ENCODE assay signal across 16 cellular contexts in the genomic region with DNA sequence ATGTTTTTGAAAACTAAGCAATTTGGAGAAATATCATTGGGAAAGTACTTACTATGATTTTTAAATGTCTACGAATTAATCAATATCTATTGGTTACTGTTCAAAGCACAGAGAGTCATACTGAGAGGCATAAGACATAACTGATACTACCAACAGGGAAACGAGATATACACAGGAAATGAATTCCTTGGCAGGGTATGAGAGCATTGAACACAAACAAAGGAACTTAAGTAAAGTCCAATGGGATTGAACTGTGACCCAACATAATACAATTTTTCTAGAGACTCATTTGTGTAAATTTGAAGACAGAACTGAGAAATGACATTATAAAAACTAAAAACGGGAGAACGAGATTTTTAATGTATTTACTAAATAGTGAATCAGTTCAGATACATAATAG. TPM values are rescaled to one million over a fixed set of nuclear protein-coding genes. Genes with fewer than 3 reads are reported as not detected.
DNase-seq lines count a peak whose midpoint lies in the region; ATAC-seq, FAIRE-seq and TF ChIP-seq lines count a peak whose summit lies in the region.
"Had no signal": no experiment of that assay in that cellular context is flagged by ENCODE, and none has a peak within 500 bp of the region (broad histone marks: within the 10 kb centered on the region; RNA-seq: fewer than 3 reads in every experiment).

No MANE protein-coding gene starts in this region.

- H3K36me3 Mint-ChIP-seq in activated T-cell treated with anti-CD3 and anti-CD28 coated beads, Interleukin-2, amount 50 U/mL, for 72 hours (ENCODE audit: insufficient read depth in 2 of 2), result peaks cover 0 to 4% of the 10 kb centered on the region in 2 donors
- H3K36me3 Mint-ChIP-seq in T-helper 17 cell (ENCODE audit: low read depth), result peaks cover 3% of the 10 kb centered on the region

- peaks cover 0 to 31% (median 28%) of the 10 kb centered on the region in 5 donors for H3K4me1 ChIP-seq in subcutaneous abdominal adipose tissue (ENCODE audit: control insufficient read depth in 5 of 5, insufficient read depth in 5 of 5, low read length in 5 of 5)

- peak overlapping the region; percentile 3 to 51 for H3K4me3 Mint-ChIP-seq in activated T-cell treated with anti-CD3 and anti-CD28 coated beads, Interleukin-2, amount 50 U/mL, for 72 hours
- peak overlapping the region; percentile 19 for H3K4me3 Mint-ChIP-seq in T-helper 17 cell

- peaks cover 27% of the 10 kb centered on the region for H3K27me3 Mint-ChIP-seq in activated T-cell treated with anti-CD3 and anti-CD28 coated beads, Interleukin-2, amount 50 U/mL, for 72 hours (ENCODE audit: low read depth)
- no peaks in the 10 kb centered on the region for H3K27me3 Mint-ChIP-seq in T-helper 17 cell
- H3K27me3 Mint-ChIP-seq: stimulated activated naive CD8-positive, alpha-beta T cell treated with anti-CD3 and anti-CD28 coated beads, Interleukin-15, amount 100 ng/mL, for 72 hours had no signal

- no peak for DNase-seq in activated T-cell treated with anti-CD3 and anti-CD28 coated beads, Interleukin-2, amount 50 U/mL, for 72 hours
- no peak for DNase-seq in activated T-cell treated with anti-CD3 and anti-CD28 coated beads, Interleukin-2, amount 50 U/mL, for 48 hours
- DNase-seq in T-helper 17 cell, result no peak
- DNase-seq in GM13977 (ENCODE audit: low spot score), result no peak
- DNase-seq in NOMO-1 treated with dmso at 0.1 percent for 144 hours (lab: John Stamatoyannopoulos, UW; ENCODE audit: unreplicated experiment), result no peak
- no peak for DNase-seq in C1 segment of cervical spinal cord (lab: John Stamatoyannopoulos, UW)
- DNase-seq: brain microvascular endothelial cell, NCI-H2081 treated with DMSO at 0.1 percent for 48 hours, T1000 had no signal

- ATAC-seq in activated T-cell treated with anti-CD3 and anti-CD28 coated beads, Interleukin-2, amount 50 U/mL, for 72 hours (replicated peaks in 1 of 2), result no peak
- no peak for ATAC-seq in T-helper 17 cell

- no peaks in the 10 kb centered on the region for H3K36me3 ChIP-seq in subcutaneous abdominal adipose tissue (ENCODE audit: control insufficient read depth in 5 of 5, insufficient read depth in 5 of 5, low read length in 5 of 5)
- H3K36me3 ChIP-seq: brain microvascular endothelial cell, HAP-1 had no signal

- H3K27ac ChIP-seq in subcutaneous abdominal adipose tissue (ENCODE audit: low read depth, low read length), result peak overlapping the region; percentile 89
- H3K27ac ChIP-seq: HL-60, RWPE1 had no signal

- no peak overlapping the region for H3K4me3 ChIP-seq in subcutaneous abdominal adipose tissue (ENCODE audit: low read depth in 1 of 5, low read length in 5 of 5)
- H3K4me3 ChIP-seq: HAP-1 had no signal

- H3K9me3 Mint-ChIP-seq in activated T-cell treated with anti-CD3 and anti-CD28 coated beads, Interleukin-2, amount 50 U/mL, for 72 hours, result no peaks in the 10 kb centered on the region
- H3K9me3 Mint-ChIP-seq: endodermal cell; stimulated activated naive CD8-positive, alpha-beta T cell treated with anti-CD3 and anti-CD28 coated beads, Interleukin-15, amount 100 ng/mL, for 72 hours had no signal

- H3K9ac ChIP-seq in subcutaneous abdominal adipose tissue (ENCODE audit: low read length in 5 of 5), result no peak overlapping the region

- FAIRE-seq in islet of Langerhans (lab: Jason Lieb, UNC), result peak; percentile 5

- in situ Hi-C loops in GM13977 (cut with MboI; ENCODE audit: low pct_unique_long_range_greater_than_20kb, low sequenced_read_pairs, unreplicated experiment), result no loop called here

- no peak overlapping the region for H3K27ac Mint-ChIP-seq in activated T-cell treated with anti-CD3 and anti-CD28 coated beads, Interleukin-2, amount 50 U/mL, for 72 hours
- peak overlapping the region; percentile 16 for H3K27ac Mint-ChIP-seq in T-helper 17 cell
- H3K27ac Mint-ChIP-seq: endodermal cell had no signal

- no peaks in the 10 kb centered on the region for H3K27me3 ChIP-seq in subcutaneous abdominal adipose tissue (ENCODE audit: control insufficient read depth in 5 of 5, insufficient read depth in 4 of 5, low read length in 5 of 5)
- H3K27me3 ChIP-seq: brain microvascular endothelial cell had no signal

- peaks cover 19% of the 10 kb centered on the region for H3K4me1 Mint-ChIP-seq in activated T-cell treated with anti-CD3 and anti-CD28 coated beads, Interleukin-2, amount 50 U/mL, for 72 hours (ENCODE audit: low read depth)
- H3K4me1 Mint-ChIP-seq in T-helper 17 cell, result peaks cover 33% of the 10 kb centered on the region

- no peaks in the 10 kb centered on the region for H3K9me3 ChIP-seq in T-helper 17 cell (ENCODE audit: control insufficient read depth, low read length, poor library complexity, severe bottlenecking)
- no peaks in the 10 kb centered on the region for H3K9me3 ChIP-seq in subcutaneous abdominal adipose tissue (ENCODE audit: control insufficient read depth in 5 of 5, low read length in 5 of 5)
- H3K9me3 ChIP-seq: HAP-1 had no signal

- no peak for TF ChIP-seq CTCF in GM13977 (IDR thresholded peaks at IDR 0.05; ENCODE audit: extremely low read depth, insufficient read depth, missing control alignments)

RNA-seq across cellular contexts. Expression of a gene that starts 1.3 kb away (rescaled TPM):
- 1 to 10 TPM; 4.7 to 5.6 TPM for total RNA-seq in activated T-cell treated with anti-CD3 and anti-CD28 coated beads, Interleukin-2, amount 50 U/mL, for 72 hours
- 1 to 10 TPM; 4.0 to 4.3 TPM for total RNA-seq in T-helper 17 cell

RNA-seq across cellular contexts. Expression of a gene that starts 1.3 kb away (rescaled TPM):
- 10 to 100 TPM; 16.6 to 17.5 TPM for total RNA-seq in activated T-cell treated with anti-CD3 and anti-CD28 coated beads, Interleukin-2, amount 50 U/mL, for 72 hours
- 1 to 10 TPM; 6.0 to 8.1 TPM for total RNA-seq in T-helper 17 cell
